Comparison of ENCODE assay signal across 9 cellular contexts in the genomic region with DNA sequence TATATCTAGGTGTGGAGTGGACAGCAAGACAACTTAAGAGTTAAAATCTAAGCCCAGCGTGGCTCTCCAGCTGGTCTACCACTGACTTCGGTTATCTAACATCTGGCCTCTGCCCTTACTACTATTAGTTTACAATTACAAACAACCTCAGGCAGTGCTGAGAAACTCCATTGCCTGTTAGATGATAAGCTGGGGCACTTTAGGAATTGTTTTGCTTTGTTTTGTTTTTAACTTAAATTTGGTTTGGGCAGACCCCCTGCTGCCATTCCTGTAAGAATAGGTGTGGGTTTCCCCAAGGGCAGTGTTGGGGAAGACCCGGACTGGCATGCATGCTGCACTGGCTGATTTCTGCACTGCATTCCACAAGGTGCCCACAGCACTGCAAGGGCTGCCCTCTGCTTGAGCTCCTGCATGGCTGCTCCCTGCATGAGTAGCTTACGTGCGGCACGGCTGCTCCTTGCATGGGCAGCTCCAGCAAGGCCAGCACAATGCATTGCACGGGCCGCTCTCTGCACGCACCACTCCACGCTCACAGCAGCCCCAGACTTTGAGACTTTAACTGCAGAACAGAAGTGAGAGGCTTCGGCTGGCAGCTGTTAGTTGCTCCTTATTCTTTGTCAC.
DNase-seq lines count a peak whose midpoint lies in the region; ATAC-seq and TF ChIP-seq lines count a peak whose summit lies in the region.
"Had no signal": no experiment of that assay in that cellular context is flagged by ENCODE, and none has a peak within 500 bp of the region (broad histone marks: within the 10 kb centered on the region; RNA-seq: fewer than 3 reads in every experiment).

No MANE protein-coding gene starts in this region.

- H2AK5ac ChIP-seq in neuronal stem cell (ENCODE audit: low read depth, low read length), result no peak overlapping the region

- no peak for DNase-seq in activated T-helper 2 cell treated with anti-CD3 and anti-CD28 coated beads, Interferon-gamma antibody, Interleukin-2, Interleukin-4, amounts not matched to agents 10 μg/mL and 5 μg/mL and 100 μg/mL, durations not matched to agents 14 hours and 24 hours and 36 hours (ENCODE audit: low spot score)
- DNase-seq in neuronal stem cell (ENCODE audit: low spot score) (no peak), PC-3 (no peak), brain microvascular endothelial cell (no peak)
- DNase-seq in activated naive CD4-positive, alpha-beta T cell treated with anti-CD3 and anti-CD28 coated beads for 36 hours, result no peak
- DNase-seq: foreskin keratinocyte had no signal

- H3K9me3 ChIP-seq in neuronal stem cell (replicated peaks in 1 of 2; ENCODE audit: control insufficient read depth in 2 of 2, insufficient read depth in 1 of 2, low read depth in 1 of 2, low read length in 2 of 2) (no peaks in the 10 kb centered on the region), PC-3 (ENCODE audit: low read length) (no peaks in the 10 kb centered on the region)

- H3K27ac Mint-ChIP-seq in activated T-helper 2 cell treated with anti-CD3 and anti-CD28 coated beads, Interferon-gamma antibody, Interleukin-2, Interleukin-4, amounts not matched to agents 10 μg/mL and 5 μg/mL and 100 μg/mL, durations not matched to agents 14 hours and 24 hours and 36 hours, result peak overlapping the region; percentile 89
- H3K27ac Mint-ChIP-seq in activated naive CD4-positive, alpha-beta T cell treated with anti-CD3 and anti-CD28 coated beads for 36 hours, result no peak overlapping the region

- no peak overlapping the region for H3K4ac ChIP-seq in neuronal stem cell (ENCODE audit: low read length)

- no peak overlapping the region for H2BK120ac ChIP-seq in neuronal stem cell (ENCODE audit: low read depth, low read length)

- H2BK12ac ChIP-seq in neuronal stem cell (ENCODE audit: low read length), result no peak overlapping the region

- H3K9ac ChIP-seq in neuronal stem cell (ENCODE audit: low read depth, low read length, poor library complexity) (peak overlapping the region; percentile 79), PC-3 (ENCODE audit: low read length) (no peak overlapping the region)

- POLR2A ChIA-PET in PC-3 (lab: Charles Lee; ENCODE audit: unreplicated experiment), result no interaction called here

- whole genome bisulfite sequencing in neuronal stem cell (ENCODE audit: extremely low coverage in 2 of 2, insufficient read length in 2 of 2, insufficient replicate concordance in 1 of 2), 2 donors, result no CpG with 5 or more reads among the region's 11 CpGs

- H3K9me3 Mint-ChIP-seq in activated T-helper 2 cell treated with anti-CD3 and anti-CD28 coated beads, Interferon-gamma antibody, Interleukin-2, Interleukin-4, amounts not matched to agents 10 μg/mL and 5 μg/mL and 100 μg/mL, durations not matched to agents 14 hours and 24 hours and 36 hours, result no peaks in the 10 kb centered on the region
- no peaks in the 10 kb centered on the region for H3K9me3 Mint-ChIP-seq in activated naive CD4-positive, alpha-beta T cell treated with anti-CD3 and anti-CD28 coated beads for 36 hours

- H3K27ac ChIP-seq in neuronal stem cell (replicated peaks; ENCODE audit: low read length), result peak overlapping the region; percentile 51
- no peak overlapping the region for H3K27ac ChIP-seq in PC-3 (ENCODE audit: low read length)
- H3K27ac ChIP-seq in brain microvascular endothelial cell, result no peak overlapping the region
- H3K27ac ChIP-seq: foreskin keratinocyte had no signal

- H3K36me3 Mint-ChIP-seq in activated T-helper 2 cell treated with anti-CD3 and anti-CD28 coated beads, Interferon-gamma antibody, Interleukin-2, Interleukin-4, amounts not matched to agents 10 μg/mL and 5 μg/mL and 100 μg/mL, durations not matched to agents 14 hours and 24 hours and 36 hours (ENCODE audit: low read depth), result peaks cover 29% of the 10 kb centered on the region
- H3K36me3 Mint-ChIP-seq in activated naive CD4-positive, alpha-beta T cell treated with anti-CD3 and anti-CD28 coated beads for 36 hours (ENCODE audit: low read depth), result no peaks in the 10 kb centered on the region

- in situ Hi-C loops in brain microvascular endothelial cell (cut with HindIII; ENCODE audit: low pct_ligation_motif_present, low sequenced_read_pairs), result no loop called here

- no peaks in the 10 kb centered on the region for H3F3A ChIP-seq in PC-3 (ENCODE audit: low read length, unreplicated experiment)

- H3K27me3 ChIP-seq in neuronal stem cell (ENCODE audit: control insufficient read depth in 3 of 3, insufficient read depth in 3 of 3, low read depth in 1 of 3, low read length in 3 of 3), result no peaks in the 10 kb centered on the region
- H3K27me3 ChIP-seq in PC-3 (ENCODE audit: low read length), result no peaks in the 10 kb centered on the region
- H3K27me3 ChIP-seq in brain microvascular endothelial cell (replicated peaks), result no peaks in the 10 kb centered on the region
- H3K27me3 ChIP-seq: foreskin keratinocyte had no signal

- peak overlapping the region; percentile 26 for H3K4me3 ChIP-seq in GM12875 (ENCODE audit: low read depth, low read length)
- H3K4me3 ChIP-seq in neuronal stem cell (ENCODE audit: low read length in 2 of 2), result peak overlapping the region in 1 of 2 donors; percentile 69
- H3K4me3 ChIP-seq in PC-3 (ENCODE audit: low read length), result no peak overlapping the region
- H3K4me3 ChIP-seq in brain microvascular endothelial cell (ENCODE audit: low read depth, low read length), result no peak overlapping the region

- no peak for TF ChIP-seq CTCF in GM12875 (IDR thresholded peaks at IDR 0.05; ENCODE audit: borderline replicate concordance, insufficient read depth, low read depth, low read length)
- no peak for TF ChIP-seq CTCF in PC-3 (conservative IDR thresholded peaks at IDR 0.05; ENCODE audit: low read depth, low read length)
- TF ChIP-seq CTCF in brain microvascular endothelial cell (IDR thresholded peaks at IDR 0.05; ENCODE audit: low read depth, low read length, missing control alignments), result no peak

- peaks cover 65% of the 10 kb centered on the region for H3K4me1 Mint-ChIP-seq in activated T-helper 2 cell treated with anti-CD3 and anti-CD28 coated beads, Interferon-gamma antibody, Interleukin-2, Interleukin-4, amounts not matched to agents 10 μg/mL and 5 μg/mL and 100 μg/mL, durations not matched to agents 14 hours and 24 hours and 36 hours (ENCODE audit: low read depth)
- peaks cover 61% of the 10 kb centered on the region for H3K4me1 Mint-ChIP-seq in activated naive CD4-positive, alpha-beta T cell treated with anti-CD3 and anti-CD28 coated beads for 36 hours (ENCODE audit: low read depth)

- peak overlapping the region; percentile 77 for H3K18ac ChIP-seq in neuronal stem cell (ENCODE audit: low read length)

- no peaks in the 10 kb centered on the region for H3K79me2 ChIP-seq in PC-3 (ENCODE audit: low read length)

- no peaks in the 10 kb centered on the region for H3K27me3 Mint-ChIP-seq in activated T-helper 2 cell treated with anti-CD3 and anti-CD28 coated beads, Interferon-gamma antibody, Interleukin-2, Interleukin-4, amounts not matched to agents 10 μg/mL and 5 μg/mL and 100 μg/mL, durations not matched to agents 14 hours and 24 hours and 36 hours (ENCODE audit: low read depth)
- H3K27me3 Mint-ChIP-seq in activated naive CD4-positive, alpha-beta T cell treated with anti-CD3 and anti-CD28 coated beads for 36 hours (ENCODE audit: low read depth), result no peaks in the 10 kb centered on the region

- no peaks in the 10 kb centered on the region for H3K9me2 ChIP-seq in PC-3 (replicated peaks; ENCODE audit: low read length)

- H3K14ac ChIP-seq in neuronal stem cell (ENCODE audit: low read length), result no peak overlapping the region

- ATAC-seq in HG03439 (IDR thresholded peaks at IDR 0.05; ENCODE audit: unreplicated experiment), result peak; percentile 26
- no peak for ATAC-seq in PC-3
- ATAC-seq in GM21526 (IDR thresholded peaks at IDR 0.05; ENCODE audit: low FRiP score, unreplicated experiment), result no peak
- ATAC-seq: foreskin keratinocyte had no signal

- CTCF ChIA-PET in PC-3 (lab: Charles Lee), result no interaction called here
- CTCF ChIA-PET in activated naive CD4-positive, alpha-beta T cell treated with anti-CD3 and anti-CD28 coated beads for 36 hours (lab: Charles Lee), result interaction anchor here (0.7 to 2.0 kb wide), 12 partner anchors 10 to 103 kb away, joined by 3 to 8 read pairs (median 3); partner anchors contain the start of gene SERTAD2

- H2BK15ac ChIP-seq in neuronal stem cell (ENCODE audit: low read length), result no peak overlapping the region

- no peak overlapping the region for H3K23ac ChIP-seq in neuronal stem cell (ENCODE audit: low read depth, low read length, poor library complexity)

- H4K91ac ChIP-seq in neuronal stem cell (ENCODE audit: low read depth, low read length, poor library complexity), result no peak overlapping the region

- H3K4me2 ChIP-seq in neuronal stem cell (ENCODE audit: insufficient read depth, low read length, poor library complexity, severe bottlenecking), result no peak overlapping the region
- no peak overlapping the region for H3K4me2 ChIP-seq in PC-3 (ENCODE audit: low read length)

- H3K4me1 ChIP-seq in neuronal stem cell (ENCODE audit: control insufficient read depth in 2 of 2, insufficient read depth in 1 of 2, low read depth in 1 of 2, low read length in 2 of 2) (peaks cover 6 to 28% of the 10 kb centered on the region in 2 donors), PC-3 (ENCODE audit: insufficient read depth, low read length) (peaks cover 6% of the 10 kb centered on the region; the same call in 1 of the 2 replicates)

- H3K36me3 ChIP-seq in neuronal stem cell (replicated peaks in 1 of 2; ENCODE audit: control insufficient read depth in 2 of 2, insufficient read depth in 2 of 2, low read length in 2 of 2), result no peaks in the 10 kb centered on the region
- H3K36me3 ChIP-seq in PC-3 (ENCODE audit: low read depth, low read length), result no peaks in the 10 kb centered on the region
- H3K36me3 ChIP-seq in brain microvascular endothelial cell (replicated peaks), result no peaks in the 10 kb centered on the region

- H2AFZ ChIP-seq in neuronal stem cell (ENCODE audit: low read length) (peak overlapping the region; percentile 54), PC-3 (ENCODE audit: low read length) (no peak overlapping the region)

- H4K8ac ChIP-seq in neuronal stem cell (ENCODE audit: low read depth, low read length), result no peak overlapping the region

- peak overlapping the region; percentile 13 for H3K4me3 Mint-ChIP-seq in activated T-helper 2 cell treated with anti-CD3 and anti-CD28 coated beads, Interferon-gamma antibody, Interleukin-2, Interleukin-4, amounts not matched to agents 10 μg/mL and 5 μg/mL and 100 μg/mL, durations not matched to agents 14 hours and 24 hours and 36 hours (ENCODE audit: low read depth)
- H3K4me3 Mint-ChIP-seq in activated naive CD4-positive, alpha-beta T cell treated with anti-CD3 and anti-CD28 coated beads for 36 hours, result no peak overlapping the region

- BruUV-seq in PC-3 (replicated peaks; lab: Mats Ljungman, UMichigan), result no TSS peak

- no peaks in the 10 kb centered on the region for H3K79me1 ChIP-seq in neuronal stem cell (ENCODE audit: low read depth, low read length)

- H4K20me1 ChIP-seq in PC-3 (ENCODE audit: low read length), result no peaks in the 10 kb centered on the region

- H2BK5ac ChIP-seq in neuronal stem cell (ENCODE audit: low read length), result no peak overlapping the region

- intact Hi-C loops in activated T-helper 2 cell treated with anti-CD3 and anti-CD28 coated beads, Interferon-gamma antibody, Interleukin-2, Interleukin-4, amounts not matched to agents 10 μg/mL and 5 μg/mL and 100 μg/mL, durations not matched to agents 14 hours and 24 hours and 36 hours (cut with micrococcal nuclease), result loop anchor here (1.0 kb wide), 2 partner anchors 9 to 30 kb away; no protein-coding TSS in a partner anchor
- intact Hi-C loops in PC-3 (cut with micrococcal nuclease), result no loop called here
- intact Hi-C loops in activated naive CD4-positive, alpha-beta T cell treated with anti-CD3 and anti-CD28 coated beads for 36 hours (cut with micrococcal nuclease), result loop anchor here (1.0 kb wide), 2 partner anchors 23 to 28 kb away; no protein-coding TSS in a partner anchor
